ENCODE assay signal across 8 cellular contexts in the genomic region with DNA sequence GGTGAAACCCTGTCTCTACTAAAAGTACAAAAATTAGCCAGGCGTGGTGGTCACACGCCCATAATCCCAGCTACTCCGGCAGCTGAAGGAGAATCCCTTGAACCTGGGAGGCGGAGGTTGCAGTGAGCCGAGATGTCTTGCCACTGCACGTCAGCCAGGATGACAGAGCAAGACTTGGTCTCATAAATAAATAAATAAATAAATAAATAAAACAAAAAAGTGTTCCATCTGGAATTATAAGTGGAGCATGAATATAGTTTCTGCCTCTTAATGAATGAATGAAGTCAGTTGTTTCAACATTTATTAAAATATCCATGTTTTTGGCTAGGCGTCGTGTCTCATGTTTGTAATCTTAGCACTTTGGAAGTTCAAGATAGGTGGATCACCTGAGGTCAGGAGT.
"Had no signal": no experiment of that assay in that cellular context is flagged by ENCODE, and none has a peak within 500 bp of the region (broad histone marks: within the 10 kb centered on the region; RNA-seq: fewer than 3 reads in every experiment).

No MANE protein-coding gene starts in this region.

- H3K27ac Mint-ChIP-seq: GM23338, H9, HFFc6 had no signal

- H3K4me2 ChIP-seq: GM23338 had no signal

- H3K4me3 ChIP-seq: GM23248, GM23338, HAP-1 had no signal

- H3K27ac ChIP-seq: GM23248 had no signal

- H3K9ac ChIP-seq: GM23248 had no signal

- H2AFZ ChIP-seq: GM23248, GM23338 had no signal

- DNase-seq: GOT3, H7, H9, HCEC 1CT, HFFc6 had no signal

- H3K9me3 ChIP-seq: HAP-1 had no signal

- H3K9me3 Mint-ChIP-seq: GM23338, HFFc6 had no signal

- H3K4me1 ChIP-seq: HAP-1 had no signal

- H3K36me3 ChIP-seq: HAP-1 had no signal

- H3K4me3 Mint-ChIP-seq: GM23338, H9, HFFc6 had no signal
